10 cellular contexts compared by ENCODE assay signal in genomic region chr2:210199186-210199765, GRCh38. TPM values are rescaled to one million over a fixed set of nuclear protein-coding genes. Genes with fewer than 3 reads are reported as not detected.
DNase-seq lines count a peak whose midpoint lies in the region; FAIRE-seq and TF ChIP-seq lines count a peak whose summit lies in the region.
"Had no signal": no experiment of that assay in that cellular context is flagged by ENCODE, and none has a peak within 500 bp of the region (broad histone marks: within the 10 kb centered on the region; RNA-seq: fewer than 3 reads in every experiment).

No MANE protein-coding gene starts in this region.

- H3K4ac ChIP-seq in H1 (replicated peaks; ENCODE audit: insufficient read length, low read depth, low read length) = no peak overlapping the region

- no peak overlapping the region for H2BK120ac ChIP-seq in H1 (replicated peaks; ENCODE audit: low read depth, low read length)

- peak; percentile 36 for FAIRE-seq in H54 (lab: Jason Lieb, UNC)
- FAIRE-seq in H1 (lab: Jason Lieb, UNC) = no peak

- no peak overlapping the region for H2AFZ ChIP-seq in H1 (ENCODE audit: low read length)

- no peaks in the 10 kb centered on the region for H3K79me2 ChIP-seq in H1 (ENCODE audit: control insufficient read depth in 1 of 2, insufficient read depth in 2 of 2, low read length in 2 of 2)

- TF ChIP-seq POLR2A in H54 (IDR thresholded peaks at IDR 0.05; ENCODE audit: low read depth, low read length) (no peak), H1 (IDR thresholded peaks at IDR 0.05; ENCODE audit: control extremely low read depth in 1 of 2, low read depth in 2 of 2, low read length in 2 of 2) (no peak), ovary (IDR thresholded peaks at IDR 0.05) (no peak)

- no peak overlapping the region for H3K18ac ChIP-seq in H1 (ENCODE audit: extremely low read depth, low read length)

- no peaks in the 10 kb centered on the region for H3K4me1 ChIP-seq in H1 (replicated peaks in 1 of 4; ENCODE audit: control insufficient read depth in 3 of 4, insufficient read depth in 4 of 4, low read length in 3 of 4)
- no peaks in the 10 kb centered on the region for H3K4me1 ChIP-seq in ovary (ENCODE audit: insufficient read depth)

- H2BK20ac ChIP-seq in H1 (ENCODE audit: low read length) = no peak overlapping the region

- no peak overlapping the region for H3K23ac ChIP-seq in H1 (ENCODE audit: insufficient read length)

- H2BK5ac ChIP-seq in H1 (ENCODE audit: low read depth, low read length) = no peak overlapping the region

- H3K79me1 ChIP-seq in H1 (ENCODE audit: low read depth, low read length) = no peaks in the 10 kb centered on the region

- TF ChIP-seq RAD21 in H1 (IDR thresholded peaks at IDR 0.05 in 1 of 2, conservative IDR thresholded peaks at IDR 0.05 in 1 of 2; ENCODE audit: low read depth in 2 of 2, low read length in 2 of 2) = peak in 1 of 2 experiments; percentile 80

- H4K91ac ChIP-seq in H1 (replicated peaks; ENCODE audit: insufficient read length, low read length) = no peak overlapping the region

- intact Hi-C loops in ovary (cut with DNase I) = loop anchor here (5.0 to 10.0 kb wide), 2 partner anchors 194 to 222 kb away; partner anchors contain the start of gene RPE (in 1 of the 4)

- no peak overlapping the region for H3K14ac ChIP-seq in H1 (ENCODE audit: insufficient read length)

- H3K4me3 ChIP-seq in H1 (ENCODE audit: extremely low read depth in 1 of 4, insufficient read depth in 2 of 4, low read depth in 3 of 4, low read length in 4 of 4) (no peak overlapping the region), ovary (no peak overlapping the region)
- H3K4me3 ChIP-seq: BLaER1 had no signal

- no peak overlapping the region for H3K56ac ChIP-seq in H1 (replicated peaks; ENCODE audit: insufficient read length, low read depth, low read length)

- H2BK12ac ChIP-seq in H1 (ENCODE audit: low read depth, low read length) = no peak overlapping the region

- peak; percentile 28 for DNase-seq in DMS153 treated with DMSO at 0.1 percent for 48 hours (lab: John Stamatoyannopoulos, UW; ENCODE audit: unreplicated experiment)
- no peak for DNase-seq in DMS153 (lab: John Stamatoyannopoulos, UW)
- DNase-seq in H54 (ENCODE audit: insufficient read length, low spot score) = no peak
- peak; percentile 40 for DNase-seq in NCI-H82 (lab: John Stamatoyannopoulos, UW)
- no peak for DNase-seq in H1 (ENCODE audit: low read depth in 1 of 2, low spot score in 2 of 2)
- no peak for DNase-seq in ovary
- no peak for DNase-seq in substantia nigra (lab: John Stamatoyannopoulos, UW)
- no peak for DNase-seq in stimulated activated CD4-positive, alpha-beta T cell treated with anti-CD3 and anti-CD28 coated beads, Interleukin-4, amount 100 ng/mL, for 24 hours

- H3K27me3 ChIP-seq in H1 (replicated peaks in 1 of 4; ENCODE audit: control insufficient read depth in 3 of 4, extremely low read depth in 1 of 4, insufficient read depth in 3 of 4, low read length in 3 of 4) = peaks cover 0 to 1% (median 0%) of the 10 kb centered on the region in 4 experiments; a peak in 1 of 7 replicates
- H3K27me3 ChIP-seq in ovary = no peaks in the 10 kb centered on the region
- H3K27me3 ChIP-seq: BLaER1 had no signal

- H3K23me2 ChIP-seq in H1 (ENCODE audit: low read depth, low read length) = no peaks in the 10 kb centered on the region; the same call in 1 of the 2 replicates

- no peak overlapping the region for H3K9ac ChIP-seq in H1 (replicated peaks in 1 of 4; ENCODE audit: extremely low read depth in 1 of 4, low read depth in 3 of 4, low read length in 3 of 4)
- H3K9ac ChIP-seq: BLaER1 had no signal

- H4K5ac ChIP-seq in H1 (ENCODE audit: insufficient read length, low read depth, low read length) = no peak overlapping the region

- no peaks in the 10 kb centered on the region for H4K20me1 ChIP-seq in H1 (replicated peaks in 1 of 2; ENCODE audit: control insufficient read depth in 1 of 2, insufficient read depth in 2 of 2, low read length in 2 of 2)
- H4K20me1 ChIP-seq: BLaER1 had no signal

- H3K4me2 ChIP-seq in H1 (ENCODE audit: insufficient read depth in 1 of 2, low read depth in 2 of 2, low read length in 2 of 2) = no peak overlapping the region
- H3K4me2 ChIP-seq: BLaER1 had no signal

- TF ChIP-seq CTCF in H1 (IDR thresholded peaks at IDR 0.05; ENCODE audit: control extremely low read depth in 1 of 3, insufficient read depth in 1 of 3, low read depth in 1 of 3, low read length in 3 of 3) (peak in 2 of 3 experiments; percentile 37 to 48; a peak in 2 of 4 replicates), ovary (IDR thresholded peaks at IDR 0.05) (peak; percentile 21 to 40 (median 37))

- H3K9me3 ChIP-seq in H1 (ENCODE audit: insufficient read depth in 2 of 2, low read depth in 1 of 2, low read length in 1 of 2) (no peaks in the 10 kb centered on the region), ovary (no peaks in the 10 kb centered on the region)
- H3K9me3 ChIP-seq: BLaER1 had no signal

- H2AK5ac ChIP-seq in H1 (ENCODE audit: low read depth, low read length) = no peak overlapping the region

- CTCF ChIA-PET in H1 (lab: Charles Lee; ENCODE audit: partially characterized antibody) = interaction anchor here (0.7 to 2.0 kb wide), 34 partner anchors 8 to 465 kb away, joined by 3 to 9 read pairs (median 4); no protein-coding TSS in a partner anchor

- H3K36me3 ChIP-seq in H1 (ENCODE audit: control insufficient read depth in 2 of 4, insufficient read depth in 4 of 4, low read length in 3 of 4) (no peaks in the 10 kb centered on the region), ovary (no peaks in the 10 kb centered on the region)
- H3K36me3 ChIP-seq: BLaER1 had no signal

- H4K8ac ChIP-seq in H1 (ENCODE audit: extremely low read depth, insufficient read depth, low read length) = no peak overlapping the region

- POLR2A ChIA-PET in H1 (lab: Charles Lee; ENCODE audit: partially characterized antibody) = interaction anchor here (1.2 kb wide), 1 partner anchor 166 kb away, joined by 3 read pairs; no protein-coding TSS in a partner anchor

- H3K27ac ChIP-seq in H1 (ENCODE audit: low read depth, low read length) (no peak overlapping the region), ovary (no peak overlapping the region), substantia nigra (ENCODE audit: low read depth, low read length, poor library complexity, severe bottlenecking) (no peak overlapping the region)
- H3K27ac ChIP-seq: BLaER1 had no signal

- H2BK15ac ChIP-seq in H1 (ENCODE audit: low read length) = no peak overlapping the region

- no peak for TF ChIP-seq EP300 in H1 (IDR thresholded peaks at IDR 0.05; ENCODE audit: borderline replicate concordance in 1 of 2, low read depth in 2 of 2, low read length in 2 of 2)
- TF ChIP-seq EP300 in ovary (IDR thresholded peaks at IDR 0.05) = no peak

TF ChIP-seq in H1, 55 proteins besides CTCF, POLR2A, EP300 and RAD21 (continues in another document):
- TF ChIP-seq SUZ12 (IDR thresholded peaks at IDR 0.05; ENCODE audit: low read length) (no peak), TEAD4 (IDR thresholded peaks at IDR 0.05; ENCODE audit: low read depth, low read length) (no peak), EGR1 (IDR thresholded peaks at IDR 0.05; ENCODE audit: borderline replicate concordance, low read depth, low read length) (no peak)

RNA-seq across cellular contexts. Expression of gene ACADL, which starts 26.0 kb away (rescaled TPM):
- total RNA-seq in H1 (2021; fragmentation: NEBNext Ultra II Directional; extraction: Animal tissue kit (Norgen Biotek cat#: 25700)) = 0.34 and 0.40 TPM in 2 replicates
- polyA plus RNA-seq in H1 (2011; rRNA removed) (0.09 and 0.11 TPM in 2 replicates), ovary (10 to 100 TPM in 1 of 2 donors, 1 to 10 TPM in 1; 4.5 to 10.5 TPM)
- polyA plus RNA-seq in H1 (2011; cell fraction: cytosol; rRNA removed) = 0.19 TPM
- 0.24 TPM for polyA plus RNA-seq in H1 (2011; cell fraction: nucleus; rRNA removed)
- polyA plus RNA-seq in H1 (2012, experiment 1 of 2) = 0.22 to 0.42 TPM (median 0.27 TPM) in 4 replicates
- polyA plus RNA-seq in H1 (2012, experiment 2 of 2) = not detected
- polyA plus RNA-seq in H1 (2013, experiment 1 of 2) = 0.26 TPM
- 0.18 TPM for polyA plus RNA-seq in H1 (2013, experiment 2 of 2)
- polyA minus RNA-seq in H1 (2011; rRNA and poly(A)+ RNA removed) = 0.19 and 0.32 TPM in 2 replicates
- polyA minus RNA-seq in H1 (2011; cell fraction: cytosol; rRNA and poly(A)+ RNA removed) = not detected
- 0.90 TPM for polyA minus RNA-seq in H1 (2011; cell fraction: nucleus; rRNA and poly(A)+ RNA removed)
- total RNA-seq in ovary = 10 to 100 TPM in 5 of 7 donors, 1 to 10 TPM in 2; 9.4 to 39.0 (median 12.1) TPM
- total RNA-seq: activated CD8-positive, alpha-beta memory T cell treated with anti-CD3 and anti-CD28 coated beads for 36 hours had no signal

RNA-seq across cellular contexts. Expression of gene KANSL1L, which starts 28.1 kb away (rescaled TPM):
- 15.2 and 17.2 TPM in 2 replicates for total RNA-seq in H1 (2021; fragmentation: NEBNext Ultra II Directional; extraction: Animal tissue kit (Norgen Biotek cat#: 25700))
- polyA plus RNA-seq in H1 (2011; rRNA removed) (4.0 and 5.4 TPM in 2 replicates), ovary (10 to 100 TPM; 20.5 to 23.7 TPM)
- 11.3 TPM for polyA plus RNA-seq in H1 (2011; cell fraction: cytosol; rRNA removed)
- polyA plus RNA-seq in H1 (2011; cell fraction: nucleus; rRNA removed) = 5.7 TPM
- 5.8 to 10.2 TPM (median 8.0 TPM) in 4 replicates for polyA plus RNA-seq in H1 (2012, experiment 1 of 2)
- 0.79 TPM for polyA plus RNA-seq in H1 (2012, experiment 2 of 2)
- 8.3 TPM for polyA plus RNA-seq in H1 (2013, experiment 1 of 2)
- polyA plus RNA-seq in H1 (2013, experiment 2 of 2) = 6.8 TPM
- polyA minus RNA-seq in H1 (2011; rRNA and poly(A)+ RNA removed) = 16.2 and 19.6 TPM in 2 replicates
- polyA minus RNA-seq in H1 (2011; cell fraction: cytosol; rRNA and poly(A)+ RNA removed) = 6.9 TPM
- 47.4 TPM for polyA minus RNA-seq in H1 (2011; cell fraction: nucleus; rRNA and poly(A)+ RNA removed)
- total RNA-seq in ovary = 10 to 100 TPM; 26.3 to 47.1 (median 42.3) TPM

Comparison
In these comparisons a context has a peak if more than half of its experiments do, and no peak if none do; other contexts are left out.
1. DNase-seq: peak in DMS153 treated with DMSO at 0.1 percent for 48 hours (single experiment) and NCI-H82 (single experiment); none in DMS153 (single experiment), H54 (single experiment), H1 (0 of 2), ovary (0 of 5), substantia nigra (0 of 49) and stimulated activated CD4-positive, alpha-beta T cell treated with anti-CD3 and anti-CD28 coated beads, Interleukin-4, amount 100 ng/mL, for 24 hours (single experiment).